ENCODE assay signal across 25 cellular contexts in the genomic region with DNA sequence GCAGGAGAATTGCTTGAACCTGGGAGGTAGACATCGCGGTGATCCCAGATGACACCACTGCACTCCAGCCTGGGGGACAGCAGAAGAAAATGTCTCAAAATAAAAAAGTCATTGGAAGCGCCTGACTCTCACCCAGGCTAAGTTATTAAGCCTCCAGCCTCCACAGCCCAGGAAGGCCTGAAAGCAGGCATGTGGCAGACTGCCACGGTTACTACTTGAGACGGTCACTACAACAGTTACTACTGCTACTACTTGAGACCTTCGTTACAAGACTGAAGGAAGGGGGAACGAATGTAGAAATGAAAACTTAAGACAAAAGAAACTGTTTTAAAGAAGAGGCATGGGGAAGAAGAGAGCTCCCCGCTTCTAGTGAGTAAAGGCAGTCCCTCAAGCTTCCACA. TPM values are rescaled to one million over a fixed set of nuclear protein-coding genes. Genes with fewer than 3 reads are reported as not detected.
DNase-seq lines count a peak whose midpoint lies in the region; ATAC-seq and TF ChIP-seq lines count a peak whose summit lies in the region.
"Had no signal": no experiment of that assay in that cellular context is flagged by ENCODE, and none has a peak within 500 bp of the region (broad histone marks: within the 10 kb centered on the region; RNA-seq: fewer than 3 reads in every experiment).

No MANE protein-coding gene starts in this region.

- H3K4me3 ChIP-seq in foreskin fibroblast (ENCODE audit: low read depth in 1 of 2, low read length in 2 of 2) (no peak overlapping the region), upper lobe of right lung (no peak overlapping the region)
- H3K4me3 ChIP-seq in effector memory CD4-positive, alpha-beta T cell (ENCODE audit: insufficient read depth, low read depth, low read length, poor library complexity, severe bottlenecking): no peak overlapping the region
- H3K4me3 ChIP-seq: HAP-1, Peyer's patch had no signal

- intact Hi-C loops in upper lobe of right lung (cut with DNase I): no loop called here

- H3K36me3 ChIP-seq in upper lobe of right lung: no peaks in the 10 kb centered on the region
- no peaks in the 10 kb centered on the region for H3K36me3 ChIP-seq in effector memory CD4-positive, alpha-beta T cell (ENCODE audit: control insufficient read depth, insufficient read depth, low read length)
- H3K36me3 ChIP-seq: HAP-1, Peyer's patch had no signal

- H3K27ac ChIP-seq in upper lobe of right lung: no peak overlapping the region
- no peak overlapping the region for H3K27ac ChIP-seq in effector memory CD4-positive, alpha-beta T cell (ENCODE audit: insufficient read depth, low read length, poor library complexity, severe bottlenecking)
- H3K27ac ChIP-seq: HL-60, Peyer's patch had no signal

- no peaks in the 10 kb centered on the region for H3K27me3 ChIP-seq in upper lobe of right lung
- no peaks in the 10 kb centered on the region for H3K27me3 ChIP-seq in effector memory CD4-positive, alpha-beta T cell (replicated peaks; ENCODE audit: control insufficient read depth, insufficient read depth, low read length, poor library complexity, severe bottlenecking)
- H3K27me3 ChIP-seq: Peyer's patch had no signal

- no peaks in the 10 kb centered on the region for H3K4me1 ChIP-seq in upper lobe of right lung
- H3K4me1 ChIP-seq in effector memory CD4-positive, alpha-beta T cell (ENCODE audit: control insufficient read depth, insufficient read depth, low read length, poor library complexity, severe bottlenecking): no peaks in the 10 kb centered on the region
- H3K4me1 ChIP-seq: Peyer's patch had no signal

- ATAC-seq in upper lobe of right lung (peak; percentile 32), left lobe of liver (no peak)
- ATAC-seq: CD8-positive, alpha-beta T cell; HepG2 had no signal

- TF ChIP-seq CTCF in foreskin fibroblast (IDR thresholded peaks at IDR 0.05; ENCODE audit: low read depth, low read length): no peak
- TF ChIP-seq CTCF in upper lobe of right lung (IDR thresholded peaks at IDR 0.05): no peak

- no peaks in the 10 kb centered on the region for H3K9me3 ChIP-seq in upper lobe of right lung
- no peaks in the 10 kb centered on the region for H3K9me3 ChIP-seq in effector memory CD4-positive, alpha-beta T cell (ENCODE audit: control insufficient read depth, low read length)
- H3K9me3 ChIP-seq: HAP-1, Peyer's patch had no signal

- peak; percentile 16 for DNase-seq in GM04504 (ENCODE audit: low read depth)
- DNase-seq in M059J (ENCODE audit: low read depth): peak; percentile 16
- DNase-seq in foreskin fibroblast: peak; percentile 14 to 61
- no peak for DNase-seq in upper lobe of right lung
- DNase-seq in left lobe of liver (ENCODE audit: low spot score): no peak
- DNase-seq in effector memory CD4-positive, alpha-beta T cell: no peak
- no peak for DNase-seq in GM19238 (ENCODE audit: insufficient read length, low spot score)
- DNase-seq: ACHN; AML-193; C1 segment of cervical spinal cord; CD8-positive, alpha-beta T cell; DND-41; KBM-7; NCI-H1105; NCI-H146; NCI-H2029; NCI-H510A treated with DMSO at 0.1 percent for 48 hours; NCI-H748 treated with DMSO at 0.1 percent for 48 hours; Peyer's patch had no signal

RNA-seq across cellular contexts. Expression of a gene that starts 9.6 kb away (rescaled TPM):
- total RNA-seq in M059J (2014; rRNA removed; shearing (Covaris generic)): 0.07 and 0.34 TPM in 2 replicates
- total RNA-seq in upper lobe of right lung (2.0 TPM), left lobe of liver (3.0 TPM)

RNA-seq across cellular contexts. Expression of a gene that starts 16.0 kb away (rescaled TPM):
- total RNA-seq in M059J (2014; rRNA removed; shearing (Covaris generic)): 12.7 and 24.7 TPM in 2 replicates
- 26.8 TPM for total RNA-seq in upper lobe of right lung
- total RNA-seq in left lobe of liver: 18.8 TPM

RNA-seq across cellular contexts. Expression of a gene that starts 29.9 kb away (rescaled TPM):
- total RNA-seq in M059J (2014; rRNA removed; shearing (Covaris generic)): 0.67 TPM in 1 of 2 replicates, not detected in the other
- total RNA-seq in upper lobe of right lung (2.1 TPM), left lobe of liver (16.7 TPM)
- total RNA-seq: HT-29 had no signal

RNA-seq across cellular contexts. Expression of a gene that starts 54.5 kb away (rescaled TPM):
- total RNA-seq in M059J (2014; rRNA removed; shearing (Covaris generic)): not detected in 2 replicates
- not detected for total RNA-seq in upper lobe of right lung
- not detected for total RNA-seq in left lobe of liver
- total RNA-seq: CD8-positive, alpha-beta T cell; G401; HepG2; HT-29; OCI-LY7; Peyer's patch had no signal

RNA-seq across cellular contexts. Expression of a gene that starts 55.0 kb away (rescaled TPM):
- total RNA-seq in M059J (2014; rRNA removed; shearing (Covaris generic)): 53.1 and 71.2 TPM in 2 replicates
- total RNA-seq in upper lobe of right lung (79.1 TPM), left lobe of liver (68.7 TPM)

Comparison
In these comparisons a context has a peak if more than half of its experiments do, and no peak if none do; other contexts are left out.
1. DNase-seq: peak in GM04504 (single experiment), M059J (single experiment) and foreskin fibroblast (2 of 2); none in upper lobe of right lung (single experiment), left lobe of liver (single experiment), effector memory CD4-positive, alpha-beta T cell (0 of 3) and GM19238 (single experiment).